Comparison of ENCODE assay signal across 9 cellular contexts in the genomic region with DNA sequence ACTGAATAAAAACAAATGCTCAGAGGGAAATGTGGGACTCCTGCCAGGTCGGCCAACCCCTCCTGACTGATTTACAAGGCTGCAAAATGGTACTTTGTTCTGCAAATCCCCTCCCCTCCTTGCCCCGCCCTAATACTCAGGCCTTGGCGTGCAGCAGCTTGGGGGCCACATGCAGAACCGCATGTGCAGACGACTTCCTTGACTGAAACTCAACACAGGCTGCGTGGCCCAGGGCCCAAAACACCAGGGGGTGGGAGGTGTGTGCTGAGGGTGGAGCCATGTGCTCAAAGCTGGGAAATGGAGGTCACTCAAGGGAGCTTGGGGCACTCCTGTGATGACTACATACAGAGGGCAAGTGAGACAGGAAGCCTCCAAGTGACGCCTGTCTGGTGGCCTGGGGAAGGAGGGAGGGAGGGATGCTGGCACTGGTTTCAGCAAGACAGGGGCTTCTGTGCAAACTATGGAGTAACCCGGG.
DNase-seq lines count a peak whose midpoint lies in the region; ATAC-seq and TF ChIP-seq lines count a peak whose summit lies in the region.
"Had no signal": no experiment of that assay in that cellular context is flagged by ENCODE, and none has a peak within 500 bp of the region (broad histone marks: within the 10 kb centered on the region; RNA-seq: fewer than 3 reads in every experiment).

No MANE protein-coding gene starts in this region.

- peak overlapping the region in 1 of 2 donors; percentile 62 for H3K9ac ChIP-seq in colonic mucosa (ENCODE audit: low read depth in 2 of 2, low read length in 2 of 2)

- H3K27me3 ChIP-seq in colonic mucosa, result no peaks in the 10 kb centered on the region

- H3K9me3 ChIP-seq in colonic mucosa, result no peaks in the 10 kb centered on the region

- H3K4me3 Mint-ChIP-seq in activated CD4-positive, alpha-beta T cell treated with anti-CD3 and anti-CD28 coated beads, Interleukin-2, amount 10 ng/mL, durations not matched to agents 24 days and 14 days, result peak overlapping the region; percentile 81

- ATAC-seq in HG03095 (IDR thresholded peaks at IDR 0.05; ENCODE audit: unreplicated experiment), result no peak
- ATAC-seq in HG03175 (IDR thresholded peaks at IDR 0.05; ENCODE audit: unreplicated experiment), result no peak

- H3K4me1 ChIP-seq in colonic mucosa, result peaks cover 36% of the 10 kb centered on the region

- intact Hi-C loops in activated CD4-positive, alpha-beta T cell treated with anti-CD3 and anti-CD28 coated beads, Interleukin-2, amount 10 ng/mL, durations not matched to agents 24 days and 14 days (cut with micrococcal nuclease), result loop anchor here (1.0 to 2.0 kb wide), 3 partner anchors 24 to 202 kb away; no protein-coding TSS in a partner anchor
- intact Hi-C loops in colonic mucosa (cut with DNase I), result no loop called here

- H3K4me3 ChIP-seq in colonic mucosa, result no peak overlapping the region

- H3K36me3 Mint-ChIP-seq in activated CD4-positive, alpha-beta T cell treated with anti-CD3 and anti-CD28 coated beads, Interleukin-2, amount 10 ng/mL, durations not matched to agents 24 days and 14 days (ENCODE audit: low read depth), result peaks cover 5% of the 10 kb centered on the region
- H3K36me3 Mint-ChIP-seq: IgD-negative memory B cell had no signal

- H3K9me3 Mint-ChIP-seq in activated CD4-positive, alpha-beta T cell treated with anti-CD3 and anti-CD28 coated beads, Interleukin-2, amount 10 ng/mL, durations not matched to agents 24 days and 14 days, result no peaks in the 10 kb centered on the region
- H3K9me3 Mint-ChIP-seq: IgD-negative memory B cell had no signal

- H3K36me3 ChIP-seq in colonic mucosa, result no peaks in the 10 kb centered on the region

- DNase-seq in EH (ENCODE audit: low read depth) (peak; percentile 91), M059J (ENCODE audit: low read depth) (peak; percentile 46), colonic mucosa (peak; percentile 88), midbrain (lab: John Stamatoyannopoulos, UW) (peak; percentile 22)
- peak; percentile 94 for DNase-seq in activated CD4-positive, alpha-beta T cell treated with anti-CD3 and anti-CD28 coated beads, Interleukin-2, amount 10 ng/mL, durations not matched to agents 24 days and 14 days
- DNase-seq in stimulated activated CD8-positive, alpha-beta memory T cell treated with anti-CD3 and anti-CD28 coated beads, Interleukin-2, amount 100 ng/mL, for 1 hour (ENCODE audit: low read depth in 2 of 2), result peak; percentile 20 to 36

- H3K27me3 Mint-ChIP-seq in activated CD4-positive, alpha-beta T cell treated with anti-CD3 and anti-CD28 coated beads, Interleukin-2, amount 10 ng/mL, durations not matched to agents 24 days and 14 days, result no peaks in the 10 kb centered on the region
- H3K27me3 Mint-ChIP-seq: IgD-negative memory B cell had no signal

- peak overlapping the region; percentile 97 for H3K27ac Mint-ChIP-seq in activated CD4-positive, alpha-beta T cell treated with anti-CD3 and anti-CD28 coated beads, Interleukin-2, amount 10 ng/mL, durations not matched to agents 24 days and 14 days
- H3K27ac Mint-ChIP-seq: IgD-negative memory B cell had no signal

- H3K27ac ChIP-seq in colonic mucosa, result peak overlapping the region; percentile 4

- TF ChIP-seq CTCF in colonic mucosa (IDR thresholded peaks at IDR 0.05), result no peak

- H3K4me1 Mint-ChIP-seq in activated CD4-positive, alpha-beta T cell treated with anti-CD3 and anti-CD28 coated beads, Interleukin-2, amount 10 ng/mL, durations not matched to agents 24 days and 14 days, result peaks cover 83% of the 10 kb centered on the region

Comparison
In these comparisons a context has a peak if more than half of its experiments do, and no peak if none do; other contexts are left out.
1. DNase-seq: peak in every context shown above with its lines; median percentile 94 in activated CD4-positive, alpha-beta T cell treated with anti-CD3 and anti-CD28 coated beads, Interleukin-2, amount 10 ng/mL, durations not matched to agents 24 days and 14 days; 91 in EH; 88 in colonic mucosa; 46 in M059J; 28 in stimulated activated CD8-positive, alpha-beta memory T cell treated with anti-CD3 and anti-CD28 coated beads, Interleukin-2, amount 100 ng/mL, for 1 hour; 22 in midbrain.